In the genomic region with DNA sequence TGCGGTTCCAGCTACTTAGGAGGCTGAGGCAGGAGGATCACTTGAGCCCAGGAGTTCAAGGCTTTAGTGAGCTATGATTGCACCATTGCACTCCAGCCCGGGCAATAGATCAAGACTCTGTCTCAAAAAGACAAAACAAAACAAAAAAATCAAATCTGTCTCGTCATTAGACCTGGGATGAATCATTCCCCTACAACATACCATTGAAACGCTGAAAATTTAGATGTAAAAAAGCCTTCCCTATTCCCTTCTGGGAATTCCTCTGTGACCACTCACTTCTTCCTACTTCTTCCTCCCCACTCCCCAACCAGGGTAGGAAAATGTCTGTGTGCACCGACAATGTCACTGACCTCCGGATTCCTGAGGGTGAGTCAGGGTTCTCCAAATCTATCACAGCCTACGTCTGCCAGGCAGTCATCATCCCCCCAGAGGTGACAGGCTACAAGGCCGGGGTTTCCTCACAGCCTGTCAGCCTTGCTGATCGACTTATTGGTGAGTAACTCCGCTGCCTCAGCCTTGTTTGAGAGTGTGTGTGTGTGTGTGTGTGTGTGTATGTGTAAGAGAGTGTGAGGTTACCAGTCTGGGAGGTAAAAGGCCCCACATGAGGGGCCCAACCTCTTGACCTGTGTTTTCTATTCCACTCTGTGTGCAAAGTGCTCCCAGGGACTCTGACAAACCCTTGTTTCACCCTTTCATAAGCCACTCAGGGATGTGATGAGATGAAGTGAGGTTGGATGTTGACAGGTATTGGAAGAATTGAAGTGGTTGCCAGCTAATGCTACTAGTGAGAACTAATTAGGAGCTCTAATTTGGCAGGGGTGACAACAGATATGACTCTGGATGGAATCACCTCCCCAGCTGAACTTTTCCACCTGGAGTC, we compare ENCODE assay signal across 10 cellular contexts. TPM values are rescaled to one million over a fixed set of nuclear protein-coding genes. Genes with fewer than 3 reads are reported as not detected.
DNase-seq lines count a peak whose midpoint lies in the region; ATAC-seq and TF ChIP-seq lines count a peak whose summit lies in the region.
"Had no signal": no experiment of that assay in that cellular context is flagged by ENCODE, and none has a peak within 500 bp of the region (broad histone marks: within the 10 kb centered on the region; RNA-seq: fewer than 3 reads in every experiment).

No MANE protein-coding gene starts in this region.

- H3K4me3 Mint-ChIP-seq in activated CD4-positive, alpha-beta memory T cell treated with anti-CD3 and anti-CD28 coated beads for 36 hours = no peak overlapping the region
- no peak overlapping the region for H3K4me3 Mint-ChIP-seq in activated CD4-positive, alpha-beta memory T cell treated with anti-CD3 and anti-CD28 coated beads, Interleukin-2, amount 10 ng/mL, durations not matched to agents 7 days and 5 days
- H3K4me3 Mint-ChIP-seq in activated T-cell treated with anti-CD3 and anti-CD28 coated beads, Interleukin-2, amount 50 U/mL, for 72 hours = peak overlapping the region in 1 of 2 donors; percentile 33
- no peak overlapping the region for H3K4me3 Mint-ChIP-seq in stimulated activated naive CD8-positive, alpha-beta T cell treated with anti-CD3 and anti-CD28 coated beads, Interleukin-15, Interleukin-2, amounts not matched to agents 100 ng/mL and 50 ng/mL, for 24 hours
- H3K4me3 Mint-ChIP-seq: natural killer cell had no signal

- no peak for TF ChIP-seq CTCF in GM10248 (IDR thresholded peaks at IDR 0.05; ENCODE audit: control extremely low read depth, extremely low read depth, low read depth, missing control alignments)

- CTCF ChIA-PET in activated CD4-positive, alpha-beta memory T cell treated with anti-CD3 and anti-CD28 coated beads for 36 hours (lab: Charles Lee) = no interaction called here
- CTCF ChIA-PET in activated CD4-positive, alpha-beta memory T cell treated with anti-CD3 and anti-CD28 coated beads, Interleukin-2, amount 10 ng/mL, durations not matched to agents 7 days and 5 days (lab: Charles Lee) = interaction anchor here (0.7 to 0.8 kb wide), 2 partner anchors 97 to 247 kb away, joined by 3 to 4 read pairs; no protein-coding TSS in a partner anchor
- CTCF ChIA-PET in GM10248 (lab: Yijun Ruan, JAX) = interaction anchor here (1.0 to 2.9 kb wide), 5 partner anchors 10 to 335 kb away, joined by 3 to 11 read pairs (median 3); no protein-coding TSS in a partner anchor

- no peaks in the 10 kb centered on the region for H3K27me3 Mint-ChIP-seq in activated CD4-positive, alpha-beta memory T cell treated with anti-CD3 and anti-CD28 coated beads for 36 hours
- H3K27me3 Mint-ChIP-seq in activated CD4-positive, alpha-beta memory T cell treated with anti-CD3 and anti-CD28 coated beads, Interleukin-2, amount 10 ng/mL, durations not matched to agents 7 days and 5 days = no peaks in the 10 kb centered on the region
- H3K27me3 Mint-ChIP-seq in activated T-cell treated with anti-CD3 and anti-CD28 coated beads, Interleukin-2, amount 50 U/mL, for 72 hours (ENCODE audit: low read depth) = no peaks in the 10 kb centered on the region
- H3K27me3 Mint-ChIP-seq in stimulated activated naive CD8-positive, alpha-beta T cell treated with anti-CD3 and anti-CD28 coated beads, Interleukin-15, Interleukin-2, amounts not matched to agents 100 ng/mL and 50 ng/mL, for 24 hours = no peaks in the 10 kb centered on the region

- H3K9me3 Mint-ChIP-seq in activated CD4-positive, alpha-beta memory T cell treated with anti-CD3 and anti-CD28 coated beads for 36 hours = no peaks in the 10 kb centered on the region
- no peaks in the 10 kb centered on the region for H3K9me3 Mint-ChIP-seq in activated CD4-positive, alpha-beta memory T cell treated with anti-CD3 and anti-CD28 coated beads, Interleukin-2, amount 10 ng/mL, durations not matched to agents 7 days and 5 days
- H3K9me3 Mint-ChIP-seq in activated T-cell treated with anti-CD3 and anti-CD28 coated beads, Interleukin-2, amount 50 U/mL, for 72 hours = no peaks in the 10 kb centered on the region
- no peaks in the 10 kb centered on the region for H3K9me3 Mint-ChIP-seq in stimulated activated naive CD8-positive, alpha-beta T cell treated with anti-CD3 and anti-CD28 coated beads, Interleukin-15, Interleukin-2, amounts not matched to agents 100 ng/mL and 50 ng/mL, for 24 hours
- H3K9me3 Mint-ChIP-seq: natural killer cell had no signal

- H3K27ac ChIP-seq in substantia nigra (ENCODE audit: low read depth, low read length, poor library complexity, severe bottlenecking) = no peak overlapping the region

- no peak overlapping the region for H3K27ac Mint-ChIP-seq in activated CD4-positive, alpha-beta memory T cell treated with anti-CD3 and anti-CD28 coated beads for 36 hours
- no peak overlapping the region for H3K27ac Mint-ChIP-seq in activated CD4-positive, alpha-beta memory T cell treated with anti-CD3 and anti-CD28 coated beads, Interleukin-2, amount 10 ng/mL, durations not matched to agents 7 days and 5 days
- H3K27ac Mint-ChIP-seq in activated T-cell treated with anti-CD3 and anti-CD28 coated beads, Interleukin-2, amount 50 U/mL, for 72 hours = peak overlapping the region; percentile 4
- H3K27ac Mint-ChIP-seq in stimulated activated naive CD8-positive, alpha-beta T cell treated with anti-CD3 and anti-CD28 coated beads, Interleukin-15, Interleukin-2, amounts not matched to agents 100 ng/mL and 50 ng/mL, for 24 hours = peak overlapping the region; percentile 63
- H3K27ac Mint-ChIP-seq: natural killer cell had no signal

- peaks cover 22% of the 10 kb centered on the region for H3K4me1 Mint-ChIP-seq in activated CD4-positive, alpha-beta memory T cell treated with anti-CD3 and anti-CD28 coated beads for 36 hours (ENCODE audit: low read depth)
- peaks cover 24% of the 10 kb centered on the region for H3K4me1 Mint-ChIP-seq in activated CD4-positive, alpha-beta memory T cell treated with anti-CD3 and anti-CD28 coated beads, Interleukin-2, amount 10 ng/mL, durations not matched to agents 7 days and 5 days
- peaks cover 30% of the 10 kb centered on the region for H3K4me1 Mint-ChIP-seq in activated T-cell treated with anti-CD3 and anti-CD28 coated beads, Interleukin-2, amount 50 U/mL, for 72 hours (ENCODE audit: low read depth)
- peaks cover 24% of the 10 kb centered on the region for H3K4me1 Mint-ChIP-seq in stimulated activated naive CD8-positive, alpha-beta T cell treated with anti-CD3 and anti-CD28 coated beads, Interleukin-15, Interleukin-2, amounts not matched to agents 100 ng/mL and 50 ng/mL, for 24 hours (ENCODE audit: low read depth)

- ATAC-seq in activated T-cell treated with anti-CD3 and anti-CD28 coated beads, Interleukin-2, amount 50 U/mL, for 72 hours (replicated peaks in 1 of 2) = peak; percentile 74 to 87
- ATAC-seq in left ventricle myocardium superior = peak; percentile 80
- ATAC-seq: natural killer cell had no signal

- peaks cover 2% of the 10 kb centered on the region for H3K36me3 Mint-ChIP-seq in activated CD4-positive, alpha-beta memory T cell treated with anti-CD3 and anti-CD28 coated beads for 36 hours
- H3K36me3 Mint-ChIP-seq in activated CD4-positive, alpha-beta memory T cell treated with anti-CD3 and anti-CD28 coated beads, Interleukin-2, amount 10 ng/mL, durations not matched to agents 7 days and 5 days (ENCODE audit: low read depth) = no peaks in the 10 kb centered on the region
- no peaks in the 10 kb centered on the region for H3K36me3 Mint-ChIP-seq in activated T-cell treated with anti-CD3 and anti-CD28 coated beads, Interleukin-2, amount 50 U/mL, for 72 hours (ENCODE audit: insufficient read depth in 2 of 2)
- no peaks in the 10 kb centered on the region for H3K36me3 Mint-ChIP-seq in stimulated activated naive CD8-positive, alpha-beta T cell treated with anti-CD3 and anti-CD28 coated beads, Interleukin-15, Interleukin-2, amounts not matched to agents 100 ng/mL and 50 ng/mL, for 24 hours (ENCODE audit: low read depth)
- H3K36me3 Mint-ChIP-seq: natural killer cell had no signal

- peak; percentile 65 for DNase-seq in activated CD4-positive, alpha-beta memory T cell treated with anti-CD3 and anti-CD28 coated beads for 36 hours
- DNase-seq in activated CD4-positive, alpha-beta memory T cell treated with anti-CD3 and anti-CD28 coated beads, Interleukin-2, amount 10 ng/mL, durations not matched to agents 7 days and 5 days = no peak
- DNase-seq in activated T-cell treated with anti-CD3 and anti-CD28 coated beads, Interleukin-2, amount 50 U/mL, for 72 hours = peak; percentile 57 to 61
- DNase-seq in left ventricle myocardium superior = no peak
- DNase-seq in NK-92 (lab: John Stamatoyannopoulos, UW; ENCODE audit: unreplicated experiment) = no peak
- no peak for DNase-seq in substantia nigra (lab: John Stamatoyannopoulos, UW)
- DNase-seq in GM10248 (ENCODE audit: extremely low spot score) = no peak
- DNase-seq: activated CD4-positive, CD25-positive, alpha-beta regulatory T cell treated with anti-CD3 and anti-CD28 coated beads, Interleukin-2, amount 50 U/mL, for 72 hours; natural killer cell had no signal

- intact Hi-C loops in activated CD4-positive, alpha-beta memory T cell treated with anti-CD3 and anti-CD28 coated beads for 36 hours (cut with micrococcal nuclease) = no loop called here
- intact Hi-C loops in left ventricle myocardium superior (cut with micrococcal nuclease) = no loop called here

- POLR2A ChIA-PET in activated CD4-positive, alpha-beta memory T cell treated with anti-CD3 and anti-CD28 coated beads for 36 hours (lab: Charles Lee) = no interaction called here
- POLR2A ChIA-PET in activated CD4-positive, alpha-beta memory T cell treated with anti-CD3 and anti-CD28 coated beads, Interleukin-2, amount 10 ng/mL, durations not matched to agents 7 days and 5 days (lab: Charles Lee) = interaction anchor here (1.3 to 2.2 kb wide), 2 partner anchors 9 to 26 kb away, joined by 3 to 6 read pairs; no protein-coding TSS in a partner anchor
- POLR2A ChIA-PET in GM10248 (lab: Yijun Ruan, JAX) = no interaction called here

RNA-seq across cellular contexts. Expression of gene SARS1, which starts 16.3 kb away (rescaled TPM):
- 100 to 1,000 TPM; 245 to 251 TPM for total RNA-seq in activated CD4-positive, alpha-beta memory T cell treated with anti-CD3 and anti-CD28 coated beads for 36 hours
- 100 to 1,000 TPM; 193 to 195 TPM for total RNA-seq in activated CD4-positive, alpha-beta memory T cell treated with anti-CD3 and anti-CD28 coated beads, Interleukin-2, amount 10 ng/mL, durations not matched to agents 7 days and 5 days
- total RNA-seq in activated T-cell treated with anti-CD3 and anti-CD28 coated beads, Interleukin-2, amount 50 U/mL, for 72 hours = 100 to 1,000 TPM; 413 to 456 TPM
- 99.8 TPM for total RNA-seq in left ventricle myocardium superior

RNA-seq across cellular contexts. Expression of gene CELSR2, which starts 51.9 kb away (rescaled TPM):
- 1 to 10 TPM; 1.0 to 1.3 TPM for total RNA-seq in activated CD4-positive, alpha-beta memory T cell treated with anti-CD3 and anti-CD28 coated beads for 36 hours
- 1 to 10 TPM; 2.0 to 2.2 TPM for total RNA-seq in activated CD4-positive, alpha-beta memory T cell treated with anti-CD3 and anti-CD28 coated beads, Interleukin-2, amount 10 ng/mL, durations not matched to agents 7 days and 5 days
- 1 to 10 TPM; 2.5 to 3.1 TPM for total RNA-seq in activated T-cell treated with anti-CD3 and anti-CD28 coated beads, Interleukin-2, amount 50 U/mL, for 72 hours
- 9.8 TPM for total RNA-seq in left ventricle myocardium superior

Comparison
In these comparisons a context has a peak if more than half of its experiments do, and no peak if none do; other contexts are left out.
1. DNase-seq: peak in activated CD4-positive, alpha-beta memory T cell treated with anti-CD3 and anti-CD28 coated beads for 36 hours (single experiment) and activated T-cell treated with anti-CD3 and anti-CD28 coated beads, Interleukin-2, amount 50 U/mL, for 72 hours (2 of 2); none in activated CD4-positive, alpha-beta memory T cell treated with anti-CD3 and anti-CD28 coated beads, Interleukin-2, amount 10 ng/mL, durations not matched to agents 7 days and 5 days (single experiment), left ventricle myocardium superior (single experiment), NK-92 (single experiment), substantia nigra (0 of 49) and GM10248 (single experiment).
2. H3K27ac Mint-ChIP-seq: peak in activated T-cell treated with anti-CD3 and anti-CD28 coated beads, Interleukin-2, amount 50 U/mL, for 72 hours (single experiment) and stimulated activated naive CD8-positive, alpha-beta T cell treated with anti-CD3 and anti-CD28 coated beads, Interleukin-15, Interleukin-2, amounts not matched to agents 100 ng/mL and 50 ng/mL, for 24 hours (single experiment); none in activated CD4-positive, alpha-beta memory T cell treated with anti-CD3 and anti-CD28 coated beads for 36 hours (single experiment) and activated CD4-positive, alpha-beta memory T cell treated with anti-CD3 and anti-CD28 coated beads, Interleukin-2, amount 10 ng/mL, durations not matched to agents 7 days and 5 days (single experiment).